In genomic region chr10:132023092-132023811, GRCh38 we compare ENCODE assay signal across 8 cellular contexts. TPM values are rescaled to one million over a fixed set of nuclear protein-coding genes. Genes with fewer than 3 reads are reported as not detected.
A peak's percentile ranks its signal among the peaks of the same experiment; 100 is the strongest.
DNase-seq lines count a peak whose midpoint lies in the region; ATAC-seq, FAIRE-seq and TF ChIP-seq lines count a peak whose summit lies in the region.

No MANE protein-coding gene starts in this region.

- H3K9me3 Mint-ChIP-seq in HFFc6: no peaks in the 10 kb centered on the region

- intact Hi-C loops in HepG2 (cut with micrococcal nuclease; ENCODE audit: unreplicated experiment): loop anchor here (1.0 to 2.0 kb wide), 3 partner anchors 26 to 138 kb away; no protein-coding TSS in a partner anchor

- peak; percentile 90 for TF ChIP-seq RAD21 in HepG2 (CRISPR knock-in tag; IDR thresholded peaks at IDR 0.05)

- H2AFZ ChIP-seq in HepG2 (ENCODE audit: low read length): no peak overlapping the region

- peaks cover 38% of the 10 kb centered on the region for H3K27me3 Mint-ChIP-seq in HFFc6 (ENCODE audit: insufficient read depth)

- H3K4me1 ChIP-seq in ES-I3 (ENCODE audit: insufficient read depth, low read length) (no peaks in the 10 kb centered on the region), HepG2 (ENCODE audit: insufficient read depth, low read length) (peaks cover 14% of the 10 kb centered on the region)

- BruUV-seq in HepG2 (replicated peaks; lab: Mats Ljungman, UMichigan): no TSS peak

- peak; percentile 89 for ATAC-seq in HepG2

- peak overlapping the region; percentile 50; the same call in 1 of the 2 replicates for H3K4me3 Mint-ChIP-seq in HFFc6

- H4K20me1 ChIP-seq in HepG2 (ENCODE audit: insufficient read depth, low read length): no peaks in the 10 kb centered on the region

- H3K36me3 ChIP-seq in ES-I3 (ENCODE audit: insufficient read depth, low read length) (no peaks in the 10 kb centered on the region), HepG2 (replicated peaks in 1 of 2; ENCODE audit: control insufficient read depth in 1 of 2, insufficient read depth in 2 of 2, low read length in 2 of 2) (no peaks in the 10 kb centered on the region)

- DNase-seq in HFFc6 (peak; percentile 59), NCI-H2196 treated with DMSO at 0.1 percent for 48 hours (lab: John Stamatoyannopoulos, UW; ENCODE audit: unreplicated experiment) (peak; percentile 22), coronary artery (ENCODE audit: low spot score) (peak; percentile 79), HepG2 (ENCODE audit: low spot score) (peak; percentile 55), T1000 (lab: John Stamatoyannopoulos, UW) (no peak)
- peak; percentile 56 to 66 for DNase-seq in activated CD4-positive, alpha-beta T cell treated with anti-CD3 and anti-CD28 coated beads, Interleukin-2, amount 50 U/mL, for 24 hours (ENCODE audit: low read depth in 1 of 2, low spot score in 1 of 2)
- peak; percentile 64 for DNase-seq in stimulated activated CD4-positive, alpha-beta T cell treated with anti-CD3 and anti-CD28 coated beads, Interleukin-2, amount 100 ng/mL, for 4 hours (ENCODE audit: low read depth)

- H3K36me3 Mint-ChIP-seq in HFFc6 (ENCODE audit: low read depth): no peaks in the 10 kb centered on the region

- H3K27me3 ChIP-seq in HepG2 (ENCODE audit: control insufficient read depth in 1 of 2, insufficient read depth in 2 of 2, low read length in 2 of 2): peaks cover 2 to 35% of the 10 kb centered on the region in 2 experiments

- H3K9ac ChIP-seq in ES-I3 (ENCODE audit: low read depth, low read length) (peak overlapping the region; percentile 38; the same call in 1 of the 2 replicates), HepG2 (ENCODE audit: insufficient read depth, low read depth, low read length) (no peak overlapping the region)

- no peaks in the 10 kb centered on the region for H3K79me2 ChIP-seq in HepG2 (ENCODE audit: insufficient read depth, low read length)

- TF ChIP-seq EP300 in HepG2 (IDR thresholded peaks at IDR 0.05; ENCODE audit: low read depth in 2 of 2, low read length in 2 of 2): no peak
- no peak for TF ChIP-seq EP300 in HepG2 (CRISPR knock-in tag; IDR thresholded peaks at IDR 0.05; ENCODE audit: borderline replicate concordance)

- H3K27ac Mint-ChIP-seq in HFFc6: no peak overlapping the region

- H3K27ac ChIP-seq in coronary artery: no peak overlapping the region
- H3K27ac ChIP-seq in HepG2 (ENCODE audit: extremely low read length, insufficient read depth, low read length): no peak overlapping the region

- H3K4me3 ChIP-seq in coronary artery: peak overlapping the region; percentile 57
- peak overlapping the region in 2 of 3 experiments; percentile 40 to 53; a peak in 4 of 6 replicates for H3K4me3 ChIP-seq in HepG2 (replicated peaks in 1 of 3; ENCODE audit: insufficient read depth in 1 of 3, low read depth in 2 of 3, low read length in 3 of 3)

- 0 out of 2 replicates have a peak, but pooled peaks cover 2% of the 10 kb centered on the region for H3K9me3 ChIP-seq in ES-I3 (ENCODE audit: control insufficient read depth, insufficient read depth, low read length)
- no peaks in the 10 kb centered on the region for H3K9me3 ChIP-seq in HepG2 (ENCODE audit: low read length)

- peak overlapping the region; percentile 63 for H3K4me2 ChIP-seq in HepG2 (ENCODE audit: low read depth, low read length)

- CTCF ChIA-PET in HepG2 (lab: Yijun Ruan, JAX; ENCODE audit: low intra/inter-chr PET ratio, low total read pairs): interaction anchor here (1.1 to 1.6 kb wide), 2 partner anchors 119 to 138 kb away, joined by 3 to 16 read pairs; no protein-coding TSS in a partner anchor

- POLR2A ChIA-PET in HepG2 (lab: Yijun Ruan, JAX): interaction anchor here (0.7 kb wide), 1 partner anchor 24 kb away, joined by 3 read pairs; no protein-coding TSS in a partner anchor

- peaks cover 20% of the 10 kb centered on the region for H3K4me1 Mint-ChIP-seq in HFFc6 (ENCODE audit: low read depth)

- peak; percentile 90 for TF ChIP-seq CTCF in HFFc6 (IDR thresholded peaks at IDR 0.05)
- TF ChIP-seq CTCF in coronary artery (IDR thresholded peaks at IDR 0.05): peak; percentile 65
- TF ChIP-seq CTCF in HepG2 (CRISPR knock-in tag; IDR thresholded peaks at IDR 0.05): peak; percentile 98

- TF ChIP-seq POLR2A in HepG2 (IDR thresholded peaks at IDR 0.05; ENCODE audit: insufficient read depth in 1 of 2, low read depth in 2 of 2, low read length in 2 of 2): no peak

- in situ Hi-C loops in HepG2 (cut with HindIII; ENCODE audit: extremely low pct_ligation_motif_present, low pct_unique_long_range_greater_than_20kb): loop anchor here (5.0 kb wide), 2 partner anchors 46 to 131 kb away; no protein-coding TSS in a partner anchor

- 4% methylated on average over 19 of the region's 36 CpGs for WGBS in HepG2 (ENCODE audit: low lambda C conversion rate)

- FAIRE-seq in HepG2 (lab: Jason Lieb, UNC): peak; percentile 79

TF ChIP-seq in HepG2, 621 proteins besides CTCF, POLR2A, EP300 and RAD21 (continues in another document):
- TF ChIP-seq ZNF598 (CRISPR knock-in tag; IDR thresholded peaks at IDR 0.05; ENCODE audit: borderline replicate concordance): 0 out of 2 replicates have a peak, but pooled peaks have one; percentile 52
- 0 out of 2 replicates have a peak, but pooled peaks have one; percentile 27 for TF ChIP-seq MXD1 (CRISPR knock-in tag; IDR thresholded peaks at IDR 0.05)
- 0 out of 2 replicates have a peak, but pooled peaks have one; percentile 29 for TF ChIP-seq MXD4 (CRISPR knock-in tag; IDR thresholded peaks at IDR 0.05)
- no peak for TF ChIP-seq JUND (CRISPR knock-in tag; IDR thresholded peaks at IDR 0.05)
- TF ChIP-seq GTF3A (CRISPR knock-in tag; conservative IDR thresholded peaks at IDR 0.05): no peak
- 0 out of 2 replicates have a peak, but pooled peaks have one; percentile 57 for TF ChIP-seq ARNT2 (CRISPR knock-in tag; IDR thresholded peaks at IDR 0.05; ENCODE audit: low read depth)
- peak; percentile 57 for TF ChIP-seq SALL1 (CRISPR knock-in tag; IDR thresholded peaks at IDR 0.05)

RNA-seq across cellular contexts. Expression of gene BNIP3, which starts 41.5 kb away (rescaled TPM):
- 100 to 1,000 TPM in 1 of 6 experiments, 10 to 100 TPM in 5; 71.0 to 107 (median 78.3) TPM for total RNA-seq in HFFc6 (2021; fragmentation: NEBNext Ultra II Directional; extraction: Animal tissue kit (Norgen Biotek cat#: 25700))
- 73.7 and 86.7 TPM in 2 replicates for total RNA-seq in HepG2 (2016; rRNA removed; fragmentation: Illumina TruSeq; extraction: Trizol)
- total RNA-seq in HepG2 (2016; cell fraction: cytosol; rRNA removed; fragmentation: Illumina TruSeq; extraction: Trizol; ENCODE audit: low read depth): 57.4 and 60.2 TPM in 2 replicates
- total RNA-seq in HepG2 (2016; cell fraction: insoluble cytoplasmic fraction; rRNA removed; fragmentation: Illumina TruSeq; extraction: Trizol): 71.8 and 94.2 TPM in 2 replicates
- 64.9 and 67.4 TPM in 2 replicates for total RNA-seq in HepG2 (2016; cell fraction: membrane; rRNA removed; fragmentation: Illumina TruSeq; extraction: Trizol)
- total RNA-seq in HepG2 (2016; cell fraction: nucleus; rRNA removed; fragmentation: Illumina TruSeq; extraction: Trizol): 26.3 and 33.7 TPM in 2 replicates
- polyA plus RNA-seq in HepG2 (2011; rRNA removed): 170 and 223 TPM in 2 replicates
- polyA plus RNA-seq in HepG2 (2011; cell fraction: cytosol; rRNA removed): 338 and 339 TPM in 2 replicates
- 163 and 165 TPM in 2 replicates for polyA plus RNA-seq in HepG2 (2011; cell fraction: nucleus; rRNA removed)
- polyA plus RNA-seq in HepG2 (2012): 188 and 302 TPM in 2 replicates
- polyA plus RNA-seq in HepG2 (2016; cell fraction: cytosol; fragmentation: Illumina TruSeq; extraction: Trizol; ENCODE audit: low read depth): 70.8 and 79.0 TPM in 2 replicates
- polyA plus RNA-seq in HepG2 (2016; cell fraction: insoluble cytoplasmic fraction; fragmentation: Illumina TruSeq; extraction: Trizol; ENCODE audit: low read depth): 107 and 108 TPM in 2 replicates
- polyA plus RNA-seq in HepG2 (2016; cell fraction: membrane; fragmentation: Illumina TruSeq; extraction: Trizol; ENCODE audit: low read depth): 59.2 and 59.3 TPM in 2 replicates
- 56.7 and 59.3 TPM in 2 replicates for polyA plus RNA-seq in HepG2 (2016; cell fraction: nucleus; fragmentation: Illumina TruSeq; extraction: Trizol; ENCODE audit: insufficient read depth, low read depth)
- polyA minus RNA-seq in HepG2 (2011; rRNA and poly(A)+ RNA removed; ENCODE audit: low replicate concordance): 13.5 and 140 TPM in 2 replicates
- 117 and 136 TPM in 2 replicates for polyA minus RNA-seq in HepG2 (2011; cell fraction: cytosol; rRNA and poly(A)+ RNA removed)
- polyA minus RNA-seq in HepG2 (2011; cell fraction: nucleus; rRNA and poly(A)+ RNA removed): 54.7 and 62.3 TPM in 2 replicates

RNA-seq across cellular contexts. Expression of gene JAKMIP3, which starts 42.5 kb away (rescaled TPM):
- total RNA-seq in HFFc6 (2021; fragmentation: NEBNext Ultra II Directional; extraction: Animal tissue kit (Norgen Biotek cat#: 25700)): under 1 TPM; 0.05 to 0.19 (median 0.13) TPM
- total RNA-seq in HepG2 (2016; rRNA removed; fragmentation: Illumina TruSeq; extraction: Trizol): 0.04 and 0.11 TPM in 2 replicates
- total RNA-seq in HepG2 (2016; cell fraction: cytosol; rRNA removed; fragmentation: Illumina TruSeq; extraction: Trizol; ENCODE audit: low read depth): not detected in 2 replicates
- 0.11 TPM in 1 of 2 replicates, not detected in the other for total RNA-seq in HepG2 (2016; cell fraction: insoluble cytoplasmic fraction; rRNA removed; fragmentation: Illumina TruSeq; extraction: Trizol)
- 0.03 TPM in 2 replicates for total RNA-seq in HepG2 (2016; cell fraction: membrane; rRNA removed; fragmentation: Illumina TruSeq; extraction: Trizol)
- 0.12 and 0.22 TPM in 2 replicates for total RNA-seq in HepG2 (2016; cell fraction: nucleus; rRNA removed; fragmentation: Illumina TruSeq; extraction: Trizol)
- polyA plus RNA-seq in HepG2 (2011; rRNA removed): 0.03 and 0.12 TPM in 2 replicates
- polyA plus RNA-seq in HepG2 (2011; cell fraction: cytosol; rRNA removed): 0.01 and 0.03 TPM in 2 replicates
- polyA plus RNA-seq in HepG2 (2011; cell fraction: nucleus; rRNA removed): 0.40 and 0.45 TPM in 2 replicates
- polyA plus RNA-seq in HepG2 (2012): 0.07 and 0.12 TPM in 2 replicates
- polyA plus RNA-seq in HepG2 (2016; cell fraction: cytosol; fragmentation: Illumina TruSeq; extraction: Trizol; ENCODE audit: low read depth): 0.02 TPM in 1 of 2 replicates, not detected in the other
- 0.04 and 0.08 TPM in 2 replicates for polyA plus RNA-seq in HepG2 (2016; cell fraction: insoluble cytoplasmic fraction; fragmentation: Illumina TruSeq; extraction: Trizol; ENCODE audit: low read depth)
- polyA plus RNA-seq in HepG2 (2016; cell fraction: membrane; fragmentation: Illumina TruSeq; extraction: Trizol; ENCODE audit: low read depth): 0.03 TPM in 1 of 2 replicates, not detected in the other
- 0.45 and 0.53 TPM in 2 replicates for polyA plus RNA-seq in HepG2 (2016; cell fraction: nucleus; fragmentation: Illumina TruSeq; extraction: Trizol; ENCODE audit: insufficient read depth, low read depth)
- 0.07 TPM in 1 of 2 replicates, not detected in the other for polyA minus RNA-seq in HepG2 (2011; rRNA and poly(A)+ RNA removed; ENCODE audit: low replicate concordance)
- polyA minus RNA-seq in HepG2 (2011; cell fraction: cytosol; rRNA and poly(A)+ RNA removed): not detected in 2 replicates
- 0.12 and 0.26 TPM in 2 replicates for polyA minus RNA-seq in HepG2 (2011; cell fraction: nucleus; rRNA and poly(A)+ RNA removed)
